2 cellular contexts compared by ENCODE assay signal in the genomic region with DNA sequence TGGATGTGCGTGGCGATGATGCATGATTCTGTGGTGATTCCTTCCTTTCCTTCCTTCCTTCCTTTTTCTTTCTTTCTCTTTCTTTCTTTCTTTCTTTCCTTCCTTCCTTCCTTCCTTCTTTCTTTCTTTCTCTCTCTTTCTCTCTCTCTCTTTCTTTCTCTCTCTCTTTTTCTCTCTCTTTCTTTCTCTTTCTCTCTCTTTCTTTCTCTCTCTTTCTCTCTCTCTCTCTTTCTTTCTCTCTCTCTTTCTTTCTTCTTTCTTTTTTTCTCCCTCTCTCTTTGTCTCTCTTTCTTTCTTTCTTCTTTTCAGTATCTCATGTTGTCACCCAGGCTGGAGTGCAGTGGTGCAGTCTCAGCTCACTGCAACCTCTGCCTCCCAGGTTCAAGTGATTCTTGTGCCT.
TF ChIP-seq lines count a peak whose summit lies in the region.

No MANE protein-coding gene starts in this region.

TF ChIP-seq in HEK293, 187 proteins besides CTCF, POLR2A, EP300 and RAD21:
- TF ChIP-seq ZNF521 (tag by site-specific recombination; IDR thresholded peaks at IDR 0.05) (0 out of 2 replicates have a peak, but pooled peaks have one; percentile 47), ZNF366 (tag by site-specific recombination; conservative IDR thresholded peaks at IDR 0.05) (peak; percentile 94), ZNF596 (tag by site-specific recombination; IDR thresholded peaks at IDR 0.05) (peak; percentile 96)

TF ChIP-seq in K562, 482 proteins besides CTCF, POLR2A, EP300 and RAD21:
- TF ChIP-seq, protein P1, sequence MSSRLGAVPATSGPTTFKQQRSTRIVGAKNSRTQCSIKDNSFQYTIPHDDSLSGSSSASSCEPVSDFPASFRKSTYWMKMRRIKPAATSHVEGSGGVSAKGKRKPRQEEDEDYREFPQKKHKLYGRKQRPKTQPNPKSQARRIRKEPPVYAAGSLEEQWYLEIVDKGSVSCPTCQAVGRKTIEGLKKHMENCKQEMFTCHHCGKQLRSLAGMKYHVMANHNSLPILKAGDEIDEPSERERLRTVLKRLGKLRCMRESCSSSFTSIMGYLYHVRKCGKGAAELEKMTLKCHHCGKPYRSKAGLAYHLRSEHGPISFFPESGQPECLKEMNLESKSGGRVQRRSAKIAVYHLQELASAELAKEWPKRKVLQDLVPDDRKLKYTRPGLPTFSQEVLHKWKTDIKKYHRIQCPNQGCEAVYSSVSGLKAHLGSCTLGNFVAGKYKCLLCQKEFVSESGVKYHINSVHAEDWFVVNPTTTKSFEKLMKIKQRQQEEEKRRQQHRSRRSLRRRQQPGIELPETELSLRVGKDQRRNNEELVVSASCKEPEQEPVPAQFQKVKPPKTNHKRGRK (tag; IDR thresholded peaks at IDR 0.05), result peak; percentile 92
